13 cellular contexts compared by ENCODE assay signal in genomic region chr21:45300786-45301520, GRCh38. TPM values are rescaled to one million over a fixed set of nuclear protein-coding genes. Genes with fewer than 3 reads are reported as not detected.
DNase-seq lines count a peak whose midpoint lies in the region; ATAC-seq, FAIRE-seq and TF ChIP-seq lines count a peak whose summit lies in the region.
"Had no signal": no experiment of that assay in that cellular context is flagged by ENCODE, and none has a peak within 500 bp of the region (broad histone marks: within the 10 kb centered on the region; RNA-seq: fewer than 3 reads in every experiment).

No MANE protein-coding gene starts in this region.

- H3K4me1 ChIP-seq in CD4-positive, alpha-beta memory T cell (ENCODE audit: insufficient read depth, low read length): peaks cover 37% of the 10 kb centered on the region
- peaks cover 31% of the 10 kb centered on the region for H3K4me1 ChIP-seq in astrocyte (ENCODE audit: insufficient read depth, low read length)
- peaks cover 0 to 7% (median 0%) of the 10 kb centered on the region in 4 donors for H3K4me1 ChIP-seq in right lobe of liver
- H3K4me1 ChIP-seq in gastrocnemius medialis: peaks cover 9 to 19% of the 10 kb centered on the region in 2 donors

- no peaks in the 10 kb centered on the region for H3K36me3 Mint-ChIP-seq in CD4-positive, alpha-beta memory T cell
- peaks cover 17% of the 10 kb centered on the region for H3K36me3 Mint-ChIP-seq in astrocyte (ENCODE audit: low read depth, unreplicated experiment)
- H3K36me3 Mint-ChIP-seq: activated naive CD4-positive, alpha-beta T cell treated with anti-CD3 and anti-CD28 coated beads, Interleukin-2, amount 50 U/mL, for 72 hours had no signal

- no peak overlapping the region for H3K4me3 ChIP-seq in CD4-positive, alpha-beta memory T cell (ENCODE audit: low read length in 2 of 2)
- H3K4me3 ChIP-seq in astrocyte (ENCODE audit: insufficient read depth, low read depth, low read length) (no peak overlapping the region), right lobe of liver (no peak overlapping the region), gastrocnemius medialis (no peak overlapping the region)

- CTCF ChIA-PET in CD4-positive, alpha-beta memory T cell (lab: Charles Lee; ENCODE audit: partially characterized antibody): interaction anchor here (2.3 kb wide), 1 partner anchor 8 kb away, joined by 9 read pairs; no protein-coding TSS in a partner anchor

- WGBS in right lobe of liver (ENCODE audit: insufficient coverage, low coverage, low lambda C conversion rate, missing lambda C conversion rate): 81% methylated on average over 23 of the region's 43 CpGs

- no peaks in the 10 kb centered on the region for H3K9me3 Mint-ChIP-seq in CD4-positive, alpha-beta memory T cell
- no peaks in the 10 kb centered on the region for H3K9me3 Mint-ChIP-seq in astrocyte (ENCODE audit: unreplicated experiment)
- H3K9me3 Mint-ChIP-seq: activated CD8-positive, alpha-beta T cell treated with anti-CD3 and anti-CD28 coated beads for 36 hours; activated naive CD4-positive, alpha-beta T cell treated with anti-CD3 and anti-CD28 coated beads, Interleukin-2, amount 50 U/mL, for 72 hours; memory B cell had no signal

- peaks cover 0 to 1% of the 10 kb centered on the region in 2 donors for H3K27me3 Mint-ChIP-seq in CD4-positive, alpha-beta memory T cell
- H3K27me3 Mint-ChIP-seq in astrocyte (ENCODE audit: low read depth, unreplicated experiment): no peaks in the 10 kb centered on the region
- H3K27me3 Mint-ChIP-seq: activated CD8-positive, alpha-beta T cell treated with anti-CD3 and anti-CD28 coated beads for 36 hours had no signal

- in situ Hi-C loops in gastrocnemius medialis (cut with MboI; ENCODE audit: low sequenced_read_pairs in 4 of 4): no loop called here

- no peak overlapping the region for H3K4me3 Mint-ChIP-seq in CD4-positive, alpha-beta memory T cell
- no peak overlapping the region for H3K4me3 Mint-ChIP-seq in astrocyte (ENCODE audit: unreplicated experiment)
- H3K4me3 Mint-ChIP-seq: activated CD8-positive, alpha-beta T cell treated with anti-CD3 and anti-CD28 coated beads for 36 hours; memory B cell had no signal

- no peak overlapping the region for H2AFZ ChIP-seq in astrocyte (ENCODE audit: low read depth, low read length)

- no peak for DNase-seq in CD4-positive, alpha-beta memory T cell
- DNase-seq in astrocyte (ENCODE audit: low read depth) (no peak), right lobe of liver (peak in 2 of 3 donors; percentile 23 to 52), gastrocnemius medialis (no peak), GM19238 (ENCODE audit: insufficient read length, low spot score) (no peak), occipital lobe (lab: John Stamatoyannopoulos, UW) (no peak)
- DNase-seq: activated CD8-positive, alpha-beta T cell treated with anti-CD3 and anti-CD28 coated beads for 36 hours; stimulated activated CD8-positive, alpha-beta memory T cell treated with anti-CD3 and anti-CD28 coated beads, Interleukin-4, amount 100 ng/mL, for 48 hours had no signal

- no peak for FAIRE-seq in astrocyte (lab: Jason Lieb, UNC)
- FAIRE-seq: GM18507 had no signal

- TF ChIP-seq CTCF in astrocyte (IDR thresholded peaks at IDR 0.05; ENCODE audit: insufficient read depth, low read depth, low read length) (no peak), right lobe of liver (IDR thresholded peaks at IDR 0.05) (no peak), gastrocnemius medialis (IDR thresholded peaks at IDR 0.05 in 4 of 5, conservative IDR thresholded peaks at IDR 0.05 in 1 of 5) (no peak)

- no peaks in the 10 kb centered on the region for H3K36me3 ChIP-seq in CD4-positive, alpha-beta memory T cell (ENCODE audit: insufficient read depth, low read length)
- no peaks in the 10 kb centered on the region for H3K36me3 ChIP-seq in astrocyte (ENCODE audit: insufficient read depth, low read length)
- no peaks in the 10 kb centered on the region for H3K36me3 ChIP-seq in right lobe of liver
- no peaks in the 10 kb centered on the region for H3K36me3 ChIP-seq in gastrocnemius medialis

- TF ChIP-seq POLR2A in right lobe of liver (IDR thresholded peaks at IDR 0.05) (no peak), gastrocnemius medialis (IDR thresholded peaks at IDR 0.05) (no peak)

- no peaks in the 10 kb centered on the region for H3K27me3 ChIP-seq in CD4-positive, alpha-beta memory T cell (ENCODE audit: insufficient read depth, low read length)
- H3K27me3 ChIP-seq in astrocyte (ENCODE audit: insufficient read depth, low read length): no peaks in the 10 kb centered on the region
- no peaks in the 10 kb centered on the region for H3K27me3 ChIP-seq in right lobe of liver
- H3K27me3 ChIP-seq in gastrocnemius medialis: peaks cover 0 to 11% (median 4%) of the 10 kb centered on the region in 3 donors

- intact Hi-C loops in CD4-positive, alpha-beta memory T cell (cut with micrococcal nuclease): no loop called here
- intact Hi-C loops in right lobe of liver (cut with DNase I) (loop anchor here in 1 of 2 donors (5.0 kb wide), 1 partner anchor 136 kb away; no protein-coding TSS in a partner anchor), gastrocnemius medialis (cut with DNase I; ENCODE audit: low total_unique reads) (no loop called here)

- peak overlapping the region in 3 of 7 donors; percentile 52 to 68 (median 60) for H3K27ac Mint-ChIP-seq in CD4-positive, alpha-beta memory T cell
- peak overlapping the region; percentile 87 for H3K27ac Mint-ChIP-seq in astrocyte (ENCODE audit: unreplicated experiment)
- H3K27ac Mint-ChIP-seq: activated CD8-positive, alpha-beta T cell treated with anti-CD3 and anti-CD28 coated beads for 36 hours; memory B cell had no signal

- peak overlapping the region; percentile 67 for H3K27ac ChIP-seq in CD4-positive, alpha-beta memory T cell (ENCODE audit: low read depth, low read length)
- H3K27ac ChIP-seq in astrocyte (ENCODE audit: low read depth, low read length) (peak overlapping the region; percentile 87), right lobe of liver (peak overlapping the region in 1 of 3 donors; percentile 69), gastrocnemius medialis (peak overlapping the region; percentile 64 to 83 (median 79))

- no peaks in the 10 kb centered on the region for H3K9me3 ChIP-seq in CD4-positive, alpha-beta memory T cell (ENCODE audit: control insufficient read depth in 1 of 2, low read length in 2 of 2)
- no peaks in the 10 kb centered on the region for H3K9me3 ChIP-seq in astrocyte (ENCODE audit: insufficient read depth, low read depth, low read length)
- no peaks in the 10 kb centered on the region for H3K9me3 ChIP-seq in right lobe of liver
- H3K9me3 ChIP-seq in gastrocnemius medialis: no peaks in the 10 kb centered on the region

- no peak for ATAC-seq in right lobe of liver
- no peak for ATAC-seq in gastrocnemius medialis
- ATAC-seq in HG02870 (IDR thresholded peaks at IDR 0.05; ENCODE audit: unreplicated experiment): no peak
- no peak for ATAC-seq in HG02642 (IDR thresholded peaks at IDR 0.05; ENCODE audit: poor library complexity, unreplicated experiment)
- ATAC-seq: activated CD8-positive, alpha-beta T cell treated with anti-CD3 and anti-CD28 coated beads for 36 hours had no signal

- peaks cover 26% of the 10 kb centered on the region for H3K79me2 ChIP-seq in astrocyte (ENCODE audit: insufficient read depth, low read length)

- H3K4me2 ChIP-seq in astrocyte (ENCODE audit: low read length): peak overlapping the region; percentile 60

- POLR2A ChIA-PET in CD4-positive, alpha-beta memory T cell (lab: Charles Lee; ENCODE audit: partially characterized antibody): interaction anchor here (0.8 to 1.2 kb wide), 3 partner anchors 8 to 139 kb away, joined by 3 read pairs; no protein-coding TSS in a partner anchor

- peaks cover 0 to 5% (median 2%) of the 10 kb centered on the region in 4 donors for H3K4me1 Mint-ChIP-seq in CD4-positive, alpha-beta memory T cell
- H3K4me1 Mint-ChIP-seq in astrocyte (ENCODE audit: low read depth, unreplicated experiment): peaks cover 47% of the 10 kb centered on the region
- H3K4me1 Mint-ChIP-seq: memory B cell had no signal

- peak overlapping the region; percentile 81 for H3K9ac ChIP-seq in astrocyte (ENCODE audit: low read length)

- H4K20me1 ChIP-seq in astrocyte (ENCODE audit: insufficient read depth, low read length): no peaks in the 10 kb centered on the region

RNA-seq across cellular contexts. Expression of gene POFUT2, which starts 13.3 kb away (rescaled TPM):
- 10 to 100 TPM; 40.1 to 40.8 TPM for total RNA-seq in CD4-positive, alpha-beta memory T cell
- 1 to 10 TPM; 2.8 to 5.7 TPM for polyA plus RNA-seq in CD4-positive, alpha-beta memory T cell
- total RNA-seq in astrocyte: 109 and 119 TPM in 2 replicates
- 10 to 100 TPM; 10.5 to 22.0 (median 13.7) TPM for total RNA-seq in right lobe of liver
- 10 to 100 TPM in 1 of 4 donors, 1 to 10 TPM in 3; 4.8 to 11.0 (median 5.9) TPM for total RNA-seq in gastrocnemius medialis
- total RNA-seq in occipital lobe: 9.8 TPM

Comparison
In these comparisons a context has a peak if more than half of its experiments do, and no peak if none do; other contexts are left out.
1. DNase-seq: peak in right lobe of liver (2 of 3); none in CD4-positive, alpha-beta memory T cell (0 of 5), astrocyte (single experiment), gastrocnemius medialis (0 of 2), GM19238 (single experiment) and occipital lobe (single experiment).